Comparison of ENCODE assay signal across 8 cellular contexts in the genomic region with DNA sequence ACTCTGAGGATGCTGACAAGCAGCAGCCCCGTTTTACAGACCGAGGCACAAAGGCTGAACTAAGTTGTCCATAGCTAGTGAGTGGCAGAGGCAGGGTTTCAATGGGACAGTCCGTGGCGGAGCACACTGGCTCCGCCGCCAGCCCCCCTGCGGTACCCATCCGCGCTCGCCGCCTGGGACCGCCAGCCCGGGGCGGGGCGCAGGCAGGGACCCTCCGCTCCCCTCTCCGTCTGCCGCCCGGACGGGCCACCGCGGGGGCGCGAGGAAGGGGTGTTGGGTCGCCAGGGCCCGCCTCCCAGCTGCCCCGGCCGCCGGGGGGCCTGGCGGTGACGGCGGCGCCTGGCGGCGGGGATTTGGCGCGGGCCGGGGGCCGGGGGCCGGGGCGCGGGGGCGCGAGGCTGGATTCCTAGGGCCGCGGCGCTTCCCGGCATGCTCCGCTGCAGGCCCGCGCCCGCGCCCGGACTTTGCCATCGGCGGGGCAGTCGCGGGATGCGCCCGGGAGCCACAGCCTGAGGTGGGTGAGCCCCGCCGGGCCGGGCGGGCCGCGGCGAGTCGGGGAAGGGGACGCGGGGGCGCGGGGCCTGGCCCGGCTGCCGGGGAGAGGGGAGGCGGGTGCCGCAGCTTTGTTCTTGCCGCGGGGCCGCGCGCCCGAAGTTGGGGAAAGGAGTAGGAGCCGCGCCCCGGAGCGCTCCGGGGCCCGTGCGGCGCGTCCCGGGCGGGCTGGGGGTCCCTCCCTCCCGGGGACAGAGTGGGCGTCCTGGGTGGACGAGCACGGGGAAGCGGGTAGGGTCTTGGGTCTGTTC. TPM values are rescaled to one million over a fixed set of nuclear protein-coding genes. Genes with fewer than 3 reads are reported as not detected.
DNase-seq lines count a peak whose midpoint lies in the region; ATAC-seq and TF ChIP-seq lines count a peak whose summit lies in the region.

A gene with protein sequence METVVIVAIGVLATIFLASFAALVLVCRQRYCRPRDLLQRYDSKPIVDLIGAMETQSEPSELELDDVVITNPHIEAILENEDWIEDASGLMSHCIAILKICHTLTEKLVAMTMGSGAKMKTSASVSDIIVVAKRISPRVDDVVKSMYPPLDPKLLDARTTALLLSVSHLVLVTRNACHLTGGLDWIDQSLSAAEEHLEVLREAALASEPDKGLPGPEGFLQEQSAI (plus strand): TSS at position 430 of the 803 bp plus-strand sequence. CDS start 3,376 bp downstream, outside the sequence.

- H3K4me3 ChIP-seq in GM06990 (replicated peaks; ENCODE audit: low read depth, low read length) (peak within 1 kb of the TSS; percentile 43), dorsolateral prefrontal cortex (peak within 1 kb of the TSS; percentile 43 to 84 (median 71)), left lung (peak within 1 kb of the TSS; percentile 36 to 44)

- no peaks in the 10 kb centered on the region for H3K9me3 Mint-ChIP-seq in stimulated activated memory B cell treated with anti-CD40 and anti-IgM and Interleukin-4, amounts not matched to agents 10 μg/mL and 1 μg/mL and 100 μg/mL, for 72 hours

- peaks cover 5 to 9% of the 10 kb centered on the region in 2 donors for H3K4me1 ChIP-seq in left lung

- H3K27ac ChIP-seq in dorsolateral prefrontal cortex (peak within 1 kb of the TSS; percentile 23 to 100 (median 96)), left lung (peak within 1 kb of the TSS in 1 of 2 donors; percentile 81)

- TF ChIP-seq CTCF in GM06990 (IDR thresholded peaks at IDR 0.05; ENCODE audit: insufficient read depth, low read length, poor library complexity, severe bottlenecking) (no peak), dorsolateral prefrontal cortex (IDR thresholded peaks at IDR 0.05 in 54 of 56, conservative IDR thresholded peaks at IDR 0.05 in 2 of 56; ENCODE audit: low read depth in 1 of 56, partially characterized antibody in 56 of 56) (peak in 7 of 56 donors; percentile 5 to 24 (median 13)), left lung (IDR thresholded peaks at IDR 0.05) (no peak)

- H3K27me3 ChIP-seq in GM06990 (replicated peaks; ENCODE audit: control insufficient read depth, insufficient read depth, low read length): peaks cover 9% of the 10 kb centered on the region
- peaks cover 0 to 9% (median 0%) of the 10 kb centered on the region in 45 donors for H3K27me3 ChIP-seq in dorsolateral prefrontal cortex
- H3K27me3 ChIP-seq in left lung: peaks cover 0 to 57% of the 10 kb centered on the region in 2 donors

- ATAC-seq in left lung (peak; percentile 70), GM19328 (IDR thresholded peaks at IDR 0.05; ENCODE audit: unreplicated experiment) (no peak), GM18520 (IDR thresholded peaks at IDR 0.05; ENCODE audit: unreplicated experiment) (no peak), GM21360 (IDR thresholded peaks at IDR 0.05; ENCODE audit: unreplicated experiment) (no peak)
- ATAC-seq in stimulated activated memory B cell treated with anti-CD40 and anti-IgM and Interleukin-4, amounts not matched to agents 10 μg/mL and 1 μg/mL and 100 μg/mL, for 72 hours: peak; percentile 56

- no peak within 1 kb of the TSS for H3K27ac Mint-ChIP-seq in stimulated activated memory B cell treated with anti-CD40 and anti-IgM and Interleukin-4, amounts not matched to agents 10 μg/mL and 1 μg/mL and 100 μg/mL, for 72 hours

- H3K36me3 Mint-ChIP-seq in stimulated activated memory B cell treated with anti-CD40 and anti-IgM and Interleukin-4, amounts not matched to agents 10 μg/mL and 1 μg/mL and 100 μg/mL, for 72 hours: no peaks in the 10 kb centered on the region

- no peaks in the 10 kb centered on the region for H3K36me3 ChIP-seq in GM06990 (ENCODE audit: control insufficient read depth, insufficient read depth, low read length)
- H3K36me3 ChIP-seq in left lung: no peaks in the 10 kb centered on the region

- no peaks in the 10 kb centered on the region for H3K9me3 ChIP-seq in left lung

- peak within 1 kb of the TSS; percentile 46 for H3K4me3 Mint-ChIP-seq in stimulated activated memory B cell treated with anti-CD40 and anti-IgM and Interleukin-4, amounts not matched to agents 10 μg/mL and 1 μg/mL and 100 μg/mL, for 72 hours

- H3K27me3 Mint-ChIP-seq in stimulated activated memory B cell treated with anti-CD40 and anti-IgM and Interleukin-4, amounts not matched to agents 10 μg/mL and 1 μg/mL and 100 μg/mL, for 72 hours: peaks cover 17% of the 10 kb centered on the region

- no peaks in the 10 kb centered on the region for H3K4me1 Mint-ChIP-seq in stimulated activated memory B cell treated with anti-CD40 and anti-IgM and Interleukin-4, amounts not matched to agents 10 μg/mL and 1 μg/mL and 100 μg/mL, for 72 hours

- DNase-seq in GM06990 (ENCODE audit: extremely low read depth, insufficient read length) (no peak), NCI-H2171 (lab: John Stamatoyannopoulos, UW) (peak; percentile 21), dorsolateral prefrontal cortex (peak in 9 of 10 donors; percentile 24 to 84 (median 61)), left lung (peak in 1 of 2 donors; percentile 83)

- intact Hi-C loops in dorsolateral prefrontal cortex (cut with DNase I) (loop anchor here in 1 of 2 donors (5.0 kb wide), 1 partner anchor 51 kb away; a partner anchor contains a TSS), left lung (cut with DNase I) (no loop called here)

RNA-seq across cellular contexts. Expression of the gene that starts here (rescaled TPM):
- total RNA-seq in dorsolateral prefrontal cortex: 100 to 1,000 TPM in 7 of 120 experiments, 10 to 100 TPM in 113; 13.7 to 214 (median 45.5) TPM
- total RNA-seq in left lung: 100 to 1,000 TPM in 1 of 2 donors, 10 to 100 TPM in 1; 57.1 to 142 TPM

Comparison
In these comparisons a context has a peak if more than half of its experiments do, and no peak if none do; other contexts are left out.
1. ATAC-seq: peak in left lung (single experiment) and stimulated activated memory B cell treated with anti-CD40 and anti-IgM and Interleukin-4, amounts not matched to agents 10 μg/mL and 1 μg/mL and 100 μg/mL, for 72 hours (single experiment); none in GM19328 (single experiment), GM18520 (single experiment) and GM21360 (single experiment).
2. Peak in every context shown above with its lines, with median percentiles within 50 percentile points of each other: H3K4me3 ChIP-seq.